Comparison of ENCODE assay signal across 21 cellular contexts in genomic region chr13:73481877-73482445, GRCh38.
"Had no signal": no experiment of that assay in that cellular context is flagged by ENCODE, and none has a peak within 500 bp of the region (broad histone marks: within the 10 kb centered on the region; RNA-seq: fewer than 3 reads in every experiment).

No MANE protein-coding gene starts in this region.

- H3K4me1 Mint-ChIP-seq: central memory CD8-positive, alpha-beta T cell; stimulated activated effector memory CD8-positive, alpha-beta T cell treated with anti-CD3 and anti-CD28 coated beads, Interleukin-12 subunit alpha, Interleukin-12 subunit beta, amount 100 ng/mL, for 72 hours; stimulated activated naive CD8-positive, alpha-beta T cell treated with anti-CD3 and anti-CD28 coated beads, Interleukin-15, amount 100 ng/mL, for 72 hours had no signal

- H3K27me3 Mint-ChIP-seq: stimulated activated naive CD8-positive, alpha-beta T cell treated with anti-CD3 and anti-CD28 coated beads, Interleukin-15, amount 100 ng/mL, for 72 hours had no signal

- H3K27me3 ChIP-seq: brain microvascular endothelial cell, ovary, right lobe of liver, transverse colon, vagina had no signal

- DNase-seq: activated CD4-positive, alpha-beta T cell treated with anti-CD3 and anti-CD28 coated beads for 1 hour; activated CD4-positive, alpha-beta T cell treated with anti-CD3 and anti-CD28 coated beads, Interleukin-2, amount 50 U/mL, for 1 hour; activated T-cell treated with anti-CD3 and anti-CD28 coated beads, Interleukin-2, amount 50 U/mL, for 1 hour; aorta; brain microvascular endothelial cell; effector memory CD4-positive, alpha-beta T cell; hypothalamus; left ventricle myocardium superior; mammary epithelial cell; ovary; right lobe of liver; stimulated activated CD4-positive, alpha-beta T cell treated with anti-CD3 and anti-CD28 coated beads, Interleukin-2, amount 100 ng/mL, for 24 hours; stimulated activated naive CD8-positive, alpha-beta T cell treated with anti-CD3 and anti-CD28 coated beads, Interleukin-15, amount 100 ng/mL, for 72 hours; transverse colon had no signal

- H3K4me3 ChIP-seq: ovary, right lobe of liver, skin epidermis, transverse colon, vagina had no signal

- H3K4me3 Mint-ChIP-seq: central memory CD8-positive, alpha-beta T cell; natural killer cell treated with Interleukin-12 subunit alpha and Interleukin-12 subunit beta and Interleukin-15 and Interleukin-18, amount 100 ng/mL, for 72 hours; stimulated activated effector memory CD8-positive, alpha-beta T cell treated with anti-CD3 and anti-CD28 coated beads, Interleukin-12 subunit alpha, Interleukin-12 subunit beta, amount 100 ng/mL, for 72 hours; stimulated activated naive CD8-positive, alpha-beta T cell treated with anti-CD3 and anti-CD28 coated beads, Interleukin-15, amount 100 ng/mL, for 72 hours; T-helper 2 cell treated with Interferon-gamma antibody and Interleukin-4, amounts not matched to agents 5 μg/mL and 100 μg/mL, for 36 hours had no signal

- H3K27ac ChIP-seq: brain microvascular endothelial cell, ovary, right lobe of liver, transverse colon, vagina had no signal

- H3K9me3 Mint-ChIP-seq: central memory CD8-positive, alpha-beta T cell; stimulated activated effector memory CD8-positive, alpha-beta T cell treated with anti-CD3 and anti-CD28 coated beads, Interleukin-12 subunit alpha, Interleukin-12 subunit beta, amount 100 ng/mL, for 72 hours; T-helper 2 cell treated with Interferon-gamma antibody and Interleukin-4, amounts not matched to agents 5 μg/mL and 100 μg/mL, for 36 hours had no signal

- H3K9me3 ChIP-seq: ovary, right lobe of liver, transverse colon, vagina had no signal

- H3K36me3 Mint-ChIP-seq: activated naive CD4-positive, alpha-beta T cell treated with anti-CD3 and anti-CD28 coated beads, Interleukin-2, amount 50 U/mL, for 72 hours; natural killer cell treated with Interleukin-12 subunit alpha and Interleukin-12 subunit beta and Interleukin-15 and Interleukin-18, amount 100 ng/mL, for 72 hours; stimulated activated effector memory CD8-positive, alpha-beta T cell treated with anti-CD3 and anti-CD28 coated beads, Interleukin-12 subunit alpha, Interleukin-12 subunit beta, amount 100 ng/mL, for 72 hours had no signal

- H3K27ac Mint-ChIP-seq: activated naive CD4-positive, alpha-beta T cell treated with anti-CD3 and anti-CD28 coated beads, Interleukin-2, amount 50 U/mL, for 72 hours; natural killer cell treated with Interleukin-12 subunit alpha and Interleukin-12 subunit beta and Interleukin-15 and Interleukin-18, amount 100 ng/mL, for 72 hours; stimulated activated effector memory CD8-positive, alpha-beta T cell treated with anti-CD3 and anti-CD28 coated beads, Interleukin-12 subunit alpha, Interleukin-12 subunit beta, amount 100 ng/mL, for 72 hours; stimulated activated naive CD8-positive, alpha-beta T cell treated with anti-CD3 and anti-CD28 coated beads, Interleukin-15, amount 100 ng/mL, for 72 hours; T-helper 2 cell treated with Interferon-gamma antibody and Interleukin-4, amounts not matched to agents 5 μg/mL and 100 μg/mL, for 36 hours had no signal

- H3K4me1 ChIP-seq: right lobe of liver, transverse colon, vagina had no signal

- H3K36me3 ChIP-seq: brain microvascular endothelial cell, ovary, right lobe of liver, transverse colon, vagina had no signal
